In genomic region chr11:78192911-78193341, GRCh38 we compare ENCODE assay signal across 16 cellular contexts. TPM values are rescaled to one million over a fixed set of nuclear protein-coding genes. Genes with fewer than 3 reads are reported as not detected.
DNase-seq lines count a peak whose midpoint lies in the region; ATAC-seq and TF ChIP-seq lines count a peak whose summit lies in the region.
"Had no signal": no experiment of that assay in that cellular context is flagged by ENCODE, and none has a peak within 500 bp of the region (broad histone marks: within the 10 kb centered on the region; RNA-seq: fewer than 3 reads in every experiment).

No MANE protein-coding gene starts in this region.

- ATAC-seq in T-cell (replicated peaks in 1 of 4), result no peak
- ATAC-seq in HG03097 (IDR thresholded peaks at IDR 0.05; ENCODE audit: low FRiP score, unreplicated experiment), result no peak
- ATAC-seq: gastroesophageal sphincter, left lung, right cardiac atrium had no signal

- H3K27ac Mint-ChIP-seq in T-cell (peak overlapping the region; percentile 67 to 76), endothelial cell (ENCODE audit: unreplicated experiment) (peak overlapping the region; percentile 36)
- H3K27ac Mint-ChIP-seq: B cell had no signal

- in situ Hi-C loops in G401 (cut with HindIII; ENCODE audit: low sequenced_read_pairs), result no loop called here

- H3K4me1 ChIP-seq in spleen, result peaks cover 15 to 55% (median 26%) of the 10 kb centered on the region in 6 donors

- H3K9me3 ChIP-seq in spleen, result no peaks in the 10 kb centered on the region
- H3K9me3 ChIP-seq: gastroesophageal sphincter, left lung had no signal

- TF ChIP-seq CTCF in endothelial cell (IDR thresholded peaks at IDR 0.05; ENCODE audit: unreplicated experiment), result no peak
- no peak for TF ChIP-seq CTCF in spleen (IDR thresholded peaks at IDR 0.05 in 8 of 11, conservative IDR thresholded peaks at IDR 0.05 in 3 of 11)

- H3K4me3 Mint-ChIP-seq in T-cell (no peak overlapping the region), endothelial cell (ENCODE audit: unreplicated experiment) (no peak overlapping the region)
- H3K4me3 Mint-ChIP-seq: B cell; central memory CD8-positive, alpha-beta T cell; H9 had no signal

- DNase-seq in activated gamma-delta T cell treated with Interleukin-2 at 50 U/mL for 16 hours, result peak; percentile 22
- DNase-seq in activated gamma-delta T cell (lab: John Stamatoyannopoulos, UW), result no peak
- DNase-seq in T-cell, result peak in 2 of 34 experiments; percentile 33 to 35
- DNase-seq in endothelial cell (ENCODE audit: low spot score), result no peak
- peak; percentile 19 for DNase-seq in spleen
- DNase-seq in G401 (ENCODE audit: low spot score), result no peak
- DNase-seq in LoVo (ENCODE audit: low spot score), result no peak
- DNase-seq: activated CD8-positive, alpha-beta memory T cell treated with anti-CD3 and anti-CD28 coated beads for 24 hours; H9; left lung; NCI-H510A had no signal

- WGBS in spleen, 5 donors, result 54 to 74% (median 63%) methylated on average over 3 of the region's 3 CpGs

- H3K4me1 Mint-ChIP-seq in T-cell, result peaks cover 53 to 60% (median 57%) of the 10 kb centered on the region in 3 donors
- peaks cover 33% of the 10 kb centered on the region for H3K4me1 Mint-ChIP-seq in endothelial cell (ENCODE audit: unreplicated experiment)

- H3K27ac ChIP-seq in spleen, result no peak overlapping the region
- H3K27ac ChIP-seq: gastroesophageal sphincter, left lung had no signal

- POLR2A ChIA-PET in T-cell (lab: Charles Lee), result interaction anchor here in 1 of 2 donors (0.5 to 0.6 kb wide), 2 partner anchors 109 to 336 kb away, joined by 3 to 4 read pairs; no protein-coding TSS in a partner anchor

- H3K36me3 ChIP-seq in spleen, result peaks cover 0 to 14% (median 0%) of the 10 kb centered on the region in 6 donors

- H3K27me3 Mint-ChIP-seq in T-cell (no peaks in the 10 kb centered on the region), endothelial cell (ENCODE audit: unreplicated experiment) (peaks cover 16% of the 10 kb centered on the region)
- H3K27me3 Mint-ChIP-seq: B cell; central memory CD8-positive, alpha-beta T cell had no signal

- H3K27me3 ChIP-seq in spleen (replicated peaks in 1 of 7), result no peaks in the 10 kb centered on the region
- H3K27me3 ChIP-seq: gastroesophageal sphincter, left lung had no signal

- CTCF ChIA-PET in T-cell (lab: Charles Lee), result interaction anchor here (0.6 kb wide), 3 partner anchors 91 to 229 kb away, joined by 3 to 10 read pairs (median 3); no protein-coding TSS in a partner anchor

- intact Hi-C loops in spleen (cut with DNase I; ENCODE audit: low total_unique reads), result no loop called here

- peaks cover 15% of the 10 kb centered on the region for H3K36me3 Mint-ChIP-seq in T-cell
- peaks cover 25% of the 10 kb centered on the region for H3K36me3 Mint-ChIP-seq in endothelial cell (ENCODE audit: low read depth, unreplicated experiment)

- no peak for TF ChIP-seq POLR2A in spleen (IDR thresholded peaks at IDR 0.05)

- H3K4me3 ChIP-seq in spleen, result no peak overlapping the region
- H3K4me3 ChIP-seq: gastroesophageal sphincter, left lung had no signal

- H3K9me3 Mint-ChIP-seq in T-cell (no peaks in the 10 kb centered on the region), endothelial cell (ENCODE audit: unreplicated experiment) (no peaks in the 10 kb centered on the region)
- H3K9me3 Mint-ChIP-seq: central memory CD8-positive, alpha-beta T cell; H9 had no signal

RNA-seq across cellular contexts. Expression of gene USP35, which starts 4.2 kb away (rescaled TPM):
- total RNA-seq in T-cell, result 10 to 100 TPM; 14.3 to 18.1 (median 15.4) TPM
- total RNA-seq in endothelial cell (ENCODE audit: unreplicated experiment), result 26.0 TPM
- 1 to 10 TPM; 5.6 to 9.5 (median 6.5) TPM for total RNA-seq in spleen
- 1 to 10 TPM; 1.6 to 6.5 (median 1.6) TPM for polyA plus RNA-seq in spleen
- 7.5 and 12.7 TPM in 2 replicates for total RNA-seq in G401 (2014; rRNA removed; shearing (Covaris generic))

RNA-seq across cellular contexts. Expression of gene KCTD21, which starts 4.5 kb away (rescaled TPM):
- total RNA-seq in T-cell (10 to 100 TPM in 2 of 5 donors, 1 to 10 TPM in 3; 3.4 to 13.2 (median 9.7) TPM), endothelial cell (ENCODE audit: unreplicated experiment) (11.4 TPM), spleen (10 to 100 TPM in 2 of 7 donors, 1 to 10 TPM in 5; 6.0 to 13.6 (median 7.2) TPM)
- 1 to 10 TPM; 1.2 to 3.4 (median 1.4) TPM for polyA plus RNA-seq in spleen
- total RNA-seq in G401 (2014; rRNA removed; shearing (Covaris generic)), result 3.1 and 4.3 TPM in 2 replicates

RNA-seq across cellular contexts. Expression of gene ALG8, which starts 53.5 kb away (rescaled TPM):
- total RNA-seq in T-cell (10 to 100 TPM; 23.1 to 34.1 (median 31.8) TPM), endothelial cell (ENCODE audit: unreplicated experiment) (31.4 TPM), spleen (10 to 100 TPM; 17.4 to 35.7 (median 29.3) TPM)
- polyA plus RNA-seq in spleen, result 10 to 100 TPM; 30.7 to 34.0 (median 32.7) TPM
- total RNA-seq in G401 (2014; rRNA removed; shearing (Covaris generic)), result 81.4 and 92.4 TPM in 2 replicates

Comparison
In these comparisons a context has a peak if more than half of its experiments do, and no peak if none do; other contexts are left out.
1. DNase-seq: peak in activated gamma-delta T cell treated with Interleukin-2 at 50 U/mL for 16 hours (single experiment) and spleen (single experiment); none in activated gamma-delta T cell (single experiment), endothelial cell (single experiment), G401 (single experiment) and LoVo (single experiment).